ENCODE assay signal across 19 cellular contexts in genomic region chr6:3623451-3624267, GRCh38.
A peak's percentile ranks its signal among the peaks of the same experiment; 100 is the strongest.
DNase-seq lines count a peak whose midpoint lies in the region; ATAC-seq and TF ChIP-seq lines count a peak whose summit lies in the region.
"Had no signal": no experiment of that assay in that cellular context is flagged by ENCODE, and none has a peak within 500 bp of the region (broad histone marks: within the 10 kb centered on the region; RNA-seq: fewer than 3 reads in every experiment).

No MANE protein-coding gene starts in this region.

- no peak overlapping the region for H3K18ac ChIP-seq in neuronal stem cell (ENCODE audit: low read length)

- no peak overlapping the region for H2BK5ac ChIP-seq in neuronal stem cell (ENCODE audit: low read length)

- peaks cover 0 to 2% (median 0%) of the 10 kb centered on the region in 5 donors for H3K9me3 Mint-ChIP-seq in CD8-positive, alpha-beta memory T cell
- H3K9me3 Mint-ChIP-seq in chondrocyte (ENCODE audit: low read depth) = no peaks in the 10 kb centered on the region

- no peaks in the 10 kb centered on the region for H3K79me1 ChIP-seq in neuronal stem cell (ENCODE audit: low read depth, low read length)

- TF ChIP-seq CTCF in brain microvascular endothelial cell (IDR thresholded peaks at IDR 0.05; ENCODE audit: low read depth, low read length, missing control alignments) (no peak), Peyer's patch (IDR thresholded peaks at IDR 0.05) (no peak), chondrocyte (IDR thresholded peaks at IDR 0.05) (no peak)

- no peak overlapping the region for H3K14ac ChIP-seq in neuronal stem cell (ENCODE audit: low read length)

- H3K27ac ChIP-seq in CD8-positive, alpha-beta memory T cell (ENCODE audit: low read depth, low read length) = no peak overlapping the region
- H3K27ac ChIP-seq in brain microvascular endothelial cell = no peak overlapping the region
- H3K27ac ChIP-seq in neuronal stem cell (replicated peaks; ENCODE audit: low read length) = no peak overlapping the region
- H3K27ac ChIP-seq in Peyer's patch = no peak overlapping the region
- H3K27ac ChIP-seq: hepatocyte, ovary, sigmoid colon, tibial nerve had no signal

- no peak for ATAC-seq in GM18502 (IDR thresholded peaks at IDR 0.05; ENCODE audit: poor library complexity, unreplicated experiment)
- ATAC-seq: PC-3 had no signal

- no peak overlapping the region for H4K91ac ChIP-seq in neuronal stem cell (ENCODE audit: low read depth, low read length, poor library complexity)

- no peak overlapping the region for H3K23ac ChIP-seq in neuronal stem cell (ENCODE audit: low read depth, low read length, poor library complexity)

- no peak overlapping the region for H2BK15ac ChIP-seq in neuronal stem cell (ENCODE audit: low read length)

- CTCF ChIA-PET in CD8-positive, alpha-beta memory T cell (lab: Charles Lee) = no interaction called here

- H3K4me1 Mint-ChIP-seq in CD8-positive, alpha-beta memory T cell = peaks cover 4 to 5% (median 5%) of the 10 kb centered on the region in 3 donors
- H3K4me1 Mint-ChIP-seq in chondrocyte (ENCODE audit: low read depth) = peaks cover 15% of the 10 kb centered on the region

- no peaks in the 10 kb centered on the region for H3K4me1 ChIP-seq in CD8-positive, alpha-beta memory T cell (ENCODE audit: insufficient read depth, low read length)
- H3K4me1 ChIP-seq in neuronal stem cell (ENCODE audit: control insufficient read depth in 2 of 2, insufficient read depth in 1 of 2, low read depth in 1 of 2, low read length in 2 of 2) (peaks cover 11 to 30% of the 10 kb centered on the region in 2 donors), Peyer's patch (no peaks in the 10 kb centered on the region)
- H3K4me1 ChIP-seq: tibial nerve had no signal

- H3K9ac ChIP-seq in neuronal stem cell (ENCODE audit: low read depth, low read length, poor library complexity) = no peak overlapping the region
- H3K9ac ChIP-seq: SK-N-SH had no signal

- H2AFZ ChIP-seq in neuronal stem cell (ENCODE audit: low read length) = peak overlapping the region; percentile 70
- H2AFZ ChIP-seq: hepatocyte had no signal

- peaks cover 15% of the 10 kb centered on the region for H3K27me3 ChIP-seq in CD8-positive, alpha-beta memory T cell (ENCODE audit: insufficient read depth, low read length, poor library complexity, severe bottlenecking)
- no peaks in the 10 kb centered on the region for H3K27me3 ChIP-seq in brain microvascular endothelial cell (replicated peaks)
- H3K27me3 ChIP-seq in neuronal stem cell (ENCODE audit: control insufficient read depth in 3 of 3, insufficient read depth in 3 of 3, low read depth in 1 of 3, low read length in 3 of 3) = no peaks in the 10 kb centered on the region
- no peaks in the 10 kb centered on the region for H3K27me3 ChIP-seq in Peyer's patch
- H3K27me3 ChIP-seq: hepatocyte, ovary, sigmoid colon had no signal

- in situ Hi-C loops in brain microvascular endothelial cell (cut with HindIII; ENCODE audit: low pct_ligation_motif_present, low sequenced_read_pairs) = no loop called here

- no peak overlapping the region for H3K4me3 ChIP-seq in CD8-positive, alpha-beta memory T cell (ENCODE audit: low read length)
- no peak overlapping the region for H3K4me3 ChIP-seq in brain microvascular endothelial cell (ENCODE audit: low read depth, low read length)
- no peak overlapping the region for H3K4me3 ChIP-seq in neuronal stem cell (ENCODE audit: low read length in 2 of 2)
- H3K4me3 ChIP-seq in Peyer's patch = no peak overlapping the region
- H3K4me3 ChIP-seq: hepatocyte, ovary, sigmoid colon, tibial nerve had no signal

- peaks cover 23 to 60% of the 10 kb centered on the region in 2 donors for H3K27me3 Mint-ChIP-seq in CD8-positive, alpha-beta memory T cell
- H3K27me3 Mint-ChIP-seq in chondrocyte (ENCODE audit: low read depth) = no peaks in the 10 kb centered on the region

- WGBS in neuronal stem cell (ENCODE audit: extremely low coverage in 2 of 2, insufficient read length in 2 of 2, insufficient replicate concordance in 1 of 2), 2 donors = no CpG with 5 or more reads among the region's 28 CpGs

- peak overlapping the region; percentile 67 for H4K8ac ChIP-seq in neuronal stem cell (ENCODE audit: low read depth, low read length)

- no peak overlapping the region for H2BK120ac ChIP-seq in neuronal stem cell (ENCODE audit: low read depth, low read length)

- H3K4ac ChIP-seq in neuronal stem cell (ENCODE audit: low read length) = no peak overlapping the region

- peak overlapping the region in 1 of 8 donors; percentile 1 for H3K27ac Mint-ChIP-seq in CD8-positive, alpha-beta memory T cell
- no peak overlapping the region for H3K27ac Mint-ChIP-seq in chondrocyte (ENCODE audit: unreplicated experiment)

- H3K36me3 ChIP-seq in CD8-positive, alpha-beta memory T cell (ENCODE audit: insufficient read depth, low read length) = no peaks in the 10 kb centered on the region
- H3K36me3 ChIP-seq in brain microvascular endothelial cell (replicated peaks) (no peaks in the 10 kb centered on the region), neuronal stem cell (replicated peaks in 1 of 2; ENCODE audit: control insufficient read depth in 2 of 2, insufficient read depth in 2 of 2, low read length in 2 of 2) (no peaks in the 10 kb centered on the region), Peyer's patch (no peaks in the 10 kb centered on the region)
- H3K36me3 ChIP-seq: ovary, sigmoid colon, tibial nerve had no signal

- no peaks in the 10 kb centered on the region for H3K9me3 ChIP-seq in CD8-positive, alpha-beta memory T cell (ENCODE audit: low read length)
- H3K9me3 ChIP-seq in neuronal stem cell (replicated peaks in 1 of 2; ENCODE audit: control insufficient read depth in 2 of 2, insufficient read depth in 1 of 2, low read depth in 1 of 2, low read length in 2 of 2) (no peaks in the 10 kb centered on the region), Peyer's patch (no peaks in the 10 kb centered on the region)
- H3K9me3 ChIP-seq: ovary, sigmoid colon, SK-N-SH, tibial nerve had no signal

- TF ChIP-seq POLR2A in Peyer's patch (IDR thresholded peaks at IDR 0.05) = no peak

- DNase-seq in CD8-positive, alpha-beta memory T cell = peak in 1 of 5 donors; percentile 66
- peak; percentile 24 for DNase-seq in RPMI8226
- peak; percentile 8 for DNase-seq in brain microvascular endothelial cell
- no peak for DNase-seq in neuronal stem cell (ENCODE audit: low spot score)
- no peak for DNase-seq in NCI-H2227 treated with DMSO at 0.1 percent for 48 hours (lab: John Stamatoyannopoulos, UW)
- DNase-seq in Peyer's patch = no peak
- DNase-seq in chondrocyte (ENCODE audit: low spot score) = no peak
- DNase-seq: activated CD4-positive, alpha-beta T cell treated with anti-CD3 and anti-CD28 coated beads, Interleukin-2, amount 50 U/mL, for 4 hours; kidney glomerular epithelial cell; NCI-H187 treated with DMSO at 0.1 percent for 48 hours; NCI-H524 treated with DMSO at 0.1 percent for 48 hours; ovary; PC-3; sigmoid colon; SK-N-SH; stimulated activated CD4-positive, alpha-beta T cell treated with anti-CD3 and anti-CD28 coated beads, Interleukin-4, amount 100 ng/mL, for 1 hour had no signal

- H2AK5ac ChIP-seq in neuronal stem cell (ENCODE audit: low read depth, low read length) = peak overlapping the region; percentile 25

- H3K36me3 Mint-ChIP-seq in CD8-positive, alpha-beta memory T cell = no peaks in the 10 kb centered on the region
- H3K36me3 Mint-ChIP-seq in chondrocyte (ENCODE audit: low read depth) = peaks cover 3% of the 10 kb centered on the region

- no peak overlapping the region for H3K4me2 ChIP-seq in neuronal stem cell (ENCODE audit: insufficient read depth, low read length, poor library complexity, severe bottlenecking)
- H3K4me2 ChIP-seq: hepatocyte, SK-N-SH had no signal

- H2BK12ac ChIP-seq in neuronal stem cell (ENCODE audit: low read length) = no peak overlapping the region

- peak overlapping the region in 4 of 7 donors; percentile 1 to 48 (median 13) for H3K4me3 Mint-ChIP-seq in CD8-positive, alpha-beta memory T cell
- H3K4me3 Mint-ChIP-seq in chondrocyte (ENCODE audit: unreplicated experiment) = no peak overlapping the region

- POLR2A ChIA-PET in CD8-positive, alpha-beta memory T cell (lab: Charles Lee) = no interaction called here

Comparison
In these comparisons a context has a peak if more than half of its experiments do, and no peak if none do; other contexts are left out.
1. DNase-seq: peak in RPMI8226 (single experiment) and brain microvascular endothelial cell (single experiment); none in neuronal stem cell (single experiment), NCI-H2227 treated with DMSO at 0.1 percent for 48 hours (single experiment), Peyer's patch (0 of 3) and chondrocyte (single experiment).